In the genomic region with DNA sequence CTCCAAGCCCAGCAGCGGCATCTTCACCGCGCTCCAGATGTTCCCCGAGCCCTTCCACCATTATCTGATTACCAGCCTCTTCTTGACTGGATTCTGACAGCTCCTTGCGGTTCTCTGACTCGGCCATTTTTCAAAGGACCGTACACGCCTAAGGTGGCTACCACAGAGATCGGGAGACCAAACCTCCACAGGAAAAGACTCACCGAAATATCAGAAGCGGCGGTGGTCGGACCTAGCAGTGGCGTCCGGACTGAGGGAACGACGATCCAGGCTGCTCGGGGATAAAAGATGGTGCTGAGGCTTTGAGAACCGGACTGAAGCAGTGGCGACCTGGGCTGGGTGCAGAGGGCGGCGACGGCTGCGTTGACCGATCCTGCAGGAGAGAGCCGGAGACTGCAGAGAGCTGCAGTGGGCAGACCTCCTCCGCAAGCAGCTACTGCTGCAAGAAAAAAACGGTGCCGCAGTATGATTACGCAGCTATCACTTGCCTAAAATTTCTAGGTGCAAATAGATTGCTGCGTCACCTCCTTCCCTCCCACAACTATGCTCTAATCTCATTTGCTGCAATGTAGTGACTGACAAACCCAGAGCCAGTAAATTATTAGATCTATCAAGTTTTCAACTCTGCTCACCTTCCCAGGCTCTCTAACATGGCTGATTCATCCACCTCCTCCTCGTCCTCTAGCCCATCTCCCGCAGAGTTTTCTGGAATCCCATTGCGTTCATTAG, we compare ENCODE assay signal across 8 cellular contexts. TPM values are rescaled to one million over a fixed set of nuclear protein-coding genes. Genes with fewer than 3 reads are reported as not detected.
DNase-seq lines count a peak whose midpoint lies in the region; ATAC-seq and TF ChIP-seq lines count a peak whose summit lies in the region.

TSS of gene NAP1L2 (minus strand) at position 486 of the 729 bp plus-strand sequence. CDS start at position 127, 359 bp downstream.

- no peaks in the 10 kb centered on the region for H3K9me3 ChIP-seq in right lobe of liver

- TF ChIP-seq POLR2A in GM18951 (IDR thresholded peaks at IDR 0.05; ENCODE audit: extremely low read depth, insufficient read depth, insufficient read length) (peak; percentile 55), right lobe of liver (IDR thresholded peaks at IDR 0.05) (no peak)

- intact Hi-C loops in right lobe of liver (cut with DNase I): no loop called here

- peaks cover 0 to 15% of the 10 kb centered on the region in 2 donors for H3K27me3 ChIP-seq in right lobe of liver

- peak within 1 kb of the TSS; percentile 20 to 55 (median 33) for H3K4me3 ChIP-seq in right lobe of liver

- H3K36me3 ChIP-seq in right lobe of liver: no peaks in the 10 kb centered on the region

- H3K27ac ChIP-seq in right lobe of liver: peak within 1 kb of the TSS in 1 of 3 donors; percentile 30

- peak; percentile 88 for ATAC-seq in HG03354 (IDR thresholded peaks at IDR 0.05; ENCODE audit: poor library complexity, severe bottlenecking, unreplicated experiment)
- ATAC-seq in right lobe of liver: peak; percentile 74 to 94 (median 84)

- in situ Hi-C loops in GM18951 (cut with MboI; ENCODE audit: low sequenced_read_pairs, unreplicated experiment): no loop called here

- no peak for TF ChIP-seq CTCF in right lobe of liver (IDR thresholded peaks at IDR 0.05)

- WGBS in right lobe of liver (ENCODE audit: insufficient coverage, low coverage, low lambda C conversion rate, missing lambda C conversion rate): 20% methylated on average over 30 of the region's 34 CpGs

- H3K4me1 ChIP-seq in right lobe of liver: no peaks in the 10 kb centered on the region

- peak; percentile 45 for DNase-seq in activated CD4-positive, alpha-beta T cell treated with anti-CD3 and anti-CD28 coated beads for 48 hours
- peak; percentile 67 for DNase-seq in ecto neural progenitor cell (ENCODE audit: low spot score)
- peak; percentile 20 to 51 (median 41) for DNase-seq in right lobe of liver
- peak; percentile 1 to 13 for DNase-seq in stimulated activated CD4-positive, alpha-beta T cell treated with anti-CD3 and anti-CD28 coated beads, Interleukin-4, amount 100 ng/mL, for 48 hours (ENCODE audit: low read depth in 2 of 2)
- DNase-seq in GM19238 (ENCODE audit: insufficient read length, low spot score): no peak
- DNase-seq in NCI-H2081 treated with DMSO at 0.1 percent for 48 hours (lab: John Stamatoyannopoulos, UW): no peak

RNA-seq across cellular contexts. Expression of gene NAP1L2, which starts in this region (rescaled TPM):
- total RNA-seq in right lobe of liver: 1 to 10 TPM in 1 of 6 experiments, under 1 TPM in 4, not detected in 1; 0.28 to 2.2 (median 0.62) TPM

Comparison
In these comparisons a context has a peak if more than half of its experiments do, and no peak if none do; other contexts are left out.
1. DNase-seq: peak in activated CD4-positive, alpha-beta T cell treated with anti-CD3 and anti-CD28 coated beads for 48 hours (single experiment), ecto neural progenitor cell (single experiment), right lobe of liver (3 of 3) and stimulated activated CD4-positive, alpha-beta T cell treated with anti-CD3 and anti-CD28 coated beads, Interleukin-4, amount 100 ng/mL, for 48 hours (2 of 2); none in GM19238 (single experiment) and NCI-H2081 treated with DMSO at 0.1 percent for 48 hours (single experiment).